In genomic region chr11:12918667-12919066, GRCh38 we compare ENCODE assay signal across 23 cellular contexts.
"Had no signal": no experiment of that assay in that cellular context is flagged by ENCODE, and none has a peak within 500 bp of the region (broad histone marks: within the 10 kb centered on the region; RNA-seq: fewer than 3 reads in every experiment).

No MANE protein-coding gene starts in this region.

- H3K27ac ChIP-seq: coronary artery, dorsolateral prefrontal cortex, esophagus muscularis mucosa, foreskin keratinocyte, gastroesophageal sphincter, heart left ventricle, hepatocyte, left lung, lower lobe of right lung had no signal

- FAIRE-seq: endothelial cell of umbilical vein, frontal cortex had no signal

- H3K4me2 ChIP-seq: hepatocyte had no signal

- H3K4me1 ChIP-seq: foreskin keratinocyte, left lung had no signal

- H3K9me3 ChIP-seq: esophagus muscularis mucosa, gastroesophageal sphincter, heart left ventricle, left lung, lower lobe of right lung, mucosa of descending colon had no signal

- H3K4me3 ChIP-seq: coronary artery, dorsolateral prefrontal cortex, esophagus muscularis mucosa, gastroesophageal sphincter, heart left ventricle, hepatocyte, left lung, lower lobe of right lung, mucosa of descending colon had no signal

- H3K27me3 ChIP-seq: dorsolateral prefrontal cortex, esophagus muscularis mucosa, foreskin keratinocyte, gastroesophageal sphincter, heart left ventricle, hepatocyte, left lung had no signal

- H3K36me3 ChIP-seq: gastroesophageal sphincter, left lung had no signal

- ATAC-seq: foreskin keratinocyte; gastroesophageal sphincter; heart left ventricle; left cardiac atrium; left lung; left ventricle myocardium superior; lower lobe of right lung; mucosa of descending colon; naive thymus-derived CD8-positive, alpha-beta T cell had no signal

- H2AFZ ChIP-seq: hepatocyte had no signal

- DNase-seq: dermis blood vessel endothelial cell; dorsolateral prefrontal cortex; effector CD4-positive, alpha-beta T cell; effector memory CD4-positive, alpha-beta T cell; foreskin keratinocyte; heart left ventricle; hypothalamus; immature natural killer cell; islet precursor cell; left cardiac atrium; left lung; left ventricle myocardium superior; lower lobe of right lung; mesenchymal stem cell; mucosa of descending colon; naive B cell; naive thymus-derived CD8-positive, alpha-beta T cell had no signal
